ENCODE assay signal across 1 cellular context in the genomic region with DNA sequence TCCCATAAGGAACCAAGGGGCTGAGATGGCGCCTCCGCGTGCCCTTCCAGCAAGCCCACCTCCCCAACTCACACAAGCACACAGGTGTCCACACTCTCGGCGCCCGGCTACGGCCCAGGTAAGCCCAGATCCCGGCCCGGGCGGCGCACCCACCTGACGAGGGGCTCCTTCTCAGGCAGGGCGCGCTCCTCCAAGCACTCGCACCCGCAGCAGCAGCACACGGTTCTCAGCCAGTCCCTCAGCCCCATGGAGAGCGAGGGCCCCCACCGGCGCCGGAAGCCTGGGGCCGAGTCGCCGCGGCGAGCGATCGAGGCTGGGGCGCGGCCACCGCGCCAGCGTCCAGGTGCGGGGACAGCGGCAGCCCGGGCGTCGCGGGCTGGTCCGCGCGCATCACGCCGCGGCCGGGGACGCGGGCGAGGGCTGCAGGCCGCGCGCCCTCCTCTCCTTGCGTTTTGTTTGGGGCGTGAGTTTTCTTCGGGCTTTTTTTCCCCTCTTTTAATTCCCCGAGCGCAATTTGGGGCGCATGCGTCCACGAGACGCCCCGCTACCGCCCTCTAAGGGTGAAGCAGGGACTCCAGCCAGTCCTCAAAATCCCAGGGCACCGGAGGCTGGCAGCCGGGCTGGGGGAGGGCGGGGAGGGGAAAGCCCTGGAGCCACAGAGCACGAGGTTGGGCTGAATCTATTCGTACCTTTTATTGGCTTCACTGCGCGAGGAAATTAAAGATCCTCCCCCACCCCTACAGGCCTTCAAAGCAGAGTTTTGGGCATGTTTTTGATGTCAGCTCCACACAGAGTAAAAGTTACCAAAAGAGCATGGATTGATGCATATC.
A peak's percentile ranks its signal among the peaks of the same experiment; 100 is the strongest.
TF ChIP-seq lines count a peak whose summit lies in the region.

TSS of gene MREG (minus strand) at position 472 of the 830 bp plus-strand sequence. CDS start at position 248, 224 bp downstream.

TF ChIP-seq in neural cell, 6 proteins besides CTCF, POLR2A, EP300 and RAD21:
- peak; percentile 31 for TF ChIP-seq SMC3 (conservative IDR thresholded peaks at IDR 0.05; ENCODE audit: poor library complexity)
- TF ChIP-seq MXI1 (conservative IDR thresholded peaks at IDR 0.05; ENCODE audit: poor library complexity, severe bottlenecking), result peak; percentile 47
- TF ChIP-seq TAF1 (IDR thresholded peaks at IDR 0.05; ENCODE audit: low read depth), result no peak
